ENCODE assay signal across 1 cellular context in the genomic region with DNA sequence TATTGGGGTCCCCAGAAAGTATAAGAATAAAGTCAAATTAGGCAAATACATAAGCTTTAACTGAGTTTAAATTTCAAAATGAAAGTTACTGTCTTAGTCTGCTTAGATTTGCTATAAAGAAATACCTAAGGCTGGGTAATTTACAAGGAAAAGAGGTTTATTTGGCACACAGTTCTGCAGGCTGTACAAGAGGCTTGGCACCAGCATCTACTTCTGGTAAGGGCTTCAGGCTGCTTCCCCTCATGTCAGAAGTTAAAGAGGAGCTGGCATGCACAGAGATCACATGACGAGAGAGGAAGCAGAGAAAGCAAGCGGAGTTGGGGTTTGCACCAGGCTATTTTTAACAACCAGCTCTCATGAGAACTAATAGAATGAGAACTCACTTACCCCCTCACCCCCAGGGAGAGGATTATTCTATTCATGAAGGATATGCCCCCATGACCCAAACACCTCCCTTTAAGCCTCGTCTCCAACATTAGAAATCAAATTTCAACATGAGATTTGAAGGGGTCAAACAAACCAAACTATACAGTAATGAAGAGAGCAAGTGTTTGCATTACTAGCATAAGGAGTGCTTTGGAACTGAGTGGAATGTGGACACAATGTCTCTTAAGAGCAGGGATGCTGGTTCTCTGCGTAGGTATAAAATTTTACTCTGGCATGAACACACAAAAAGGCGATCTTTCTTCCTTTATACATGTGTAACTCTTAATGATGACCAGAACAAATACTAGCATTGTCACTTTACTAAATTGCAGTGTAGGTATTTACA.
TF ChIP-seq lines count a peak whose summit lies in the region.

No MANE protein-coding gene starts in this region.

TF ChIP-seq in K562, 482 proteins besides CTCF, POLR2A, EP300 and RAD21 (continued from another document):
- TF ChIP-seq ZNF766 (CRISPR knock-in tag; conservative IDR thresholded peaks at IDR 0.05) = 0 out of 2 replicates have a peak, but pooled peaks have one; percentile 40
